12 cellular contexts compared by ENCODE assay signal in the genomic region with DNA sequence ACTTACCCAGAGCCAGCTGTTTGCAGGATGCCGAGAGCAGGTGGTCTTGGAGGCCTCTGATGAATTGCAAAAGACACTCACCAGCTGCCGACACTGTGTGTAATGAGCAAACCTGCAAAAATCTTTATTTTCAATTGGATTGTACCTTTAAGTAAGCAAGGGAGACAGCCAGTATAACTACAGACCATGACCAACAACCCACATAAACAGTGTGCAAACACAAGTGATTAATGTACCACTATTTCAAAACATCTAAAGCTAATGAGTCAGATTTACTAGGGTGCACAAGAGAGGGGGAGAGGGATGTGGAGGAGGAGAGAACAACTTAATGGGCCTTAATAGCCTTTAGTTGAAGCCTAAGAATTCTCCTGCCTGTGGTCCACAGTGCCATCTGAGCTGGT.
DNase-seq lines count a peak whose midpoint lies in the region; ATAC-seq, FAIRE-seq and TF ChIP-seq lines count a peak whose summit lies in the region.
"Had no signal": no experiment of that assay in that cellular context is flagged by ENCODE, and none has a peak within 500 bp of the region (broad histone marks: within the 10 kb centered on the region; RNA-seq: fewer than 3 reads in every experiment).

No MANE protein-coding gene starts in this region.

- no peaks in the 10 kb centered on the region for H3K27me3 Mint-ChIP-seq in activated T-cell treated with anti-CD3 and anti-CD28 coated beads, Interleukin-2, amount 50 U/mL, for 72 hours (ENCODE audit: low read depth)

- no CpG with 5 or more reads among the region's 2 CpGs for WGBS in mesendoderm (ENCODE audit: extremely low coverage, insufficient coverage, low lambda C conversion rate)

- TF ChIP-seq POLR2A in GM12892 (IDR thresholded peaks at IDR 0.05; ENCODE audit: low read depth, low read length) = no peak

- H3K27ac Mint-ChIP-seq in activated T-cell treated with anti-CD3 and anti-CD28 coated beads, Interleukin-2, amount 50 U/mL, for 72 hours = no peak overlapping the region
- H3K27ac Mint-ChIP-seq: activated T-helper 2 cell treated with anti-CD3 and anti-CD28 coated beads, Interferon-gamma antibody, Interleukin-2, Interleukin-4, amounts not matched to agents 10 μg/mL and 5 μg/mL and 100 μg/mL, durations not matched to agents 14 hours and 24 hours and 36 hours had no signal

- DNase-seq in COLO668 (lab: John Stamatoyannopoulos, UW; ENCODE audit: unreplicated experiment) = peak; percentile 77
- DNase-seq in NCI-H1092 treated with DMSO at 0.1 percent for 48 hours (lab: John Stamatoyannopoulos, UW) = peak; percentile 75
- DNase-seq in RPMI7951 (ENCODE audit: low read depth) = peak; percentile 43
- peak; percentile 1 for DNase-seq in fibroblast of pulmonary artery (ENCODE audit: low read depth)
- no peak for DNase-seq in mesendoderm
- no peak for DNase-seq in GM12892 (ENCODE audit: insufficient read length)
- DNase-seq in activated T-cell treated with anti-CD3 and anti-CD28 coated beads, Interleukin-2, amount 50 U/mL, for 72 hours = no peak
- DNase-seq: dermis blood vessel endothelial cell had no signal

- no peak overlapping the region for H2BK120ac ChIP-seq in mesendoderm (ENCODE audit: low read depth, low read length)

- H3K56ac ChIP-seq in mesendoderm (ENCODE audit: low read length) = no peak overlapping the region

- H3K79me1 ChIP-seq in mesendoderm (ENCODE audit: low read length) = no peaks in the 10 kb centered on the region

- no peak overlapping the region for H3K18ac ChIP-seq in mesendoderm (ENCODE audit: low read length)

- no peaks in the 10 kb centered on the region for H3K9me3 Mint-ChIP-seq in activated T-cell treated with anti-CD3 and anti-CD28 coated beads, Interleukin-2, amount 50 U/mL, for 72 hours
- H3K9me3 Mint-ChIP-seq: activated T-helper 2 cell treated with anti-CD3 and anti-CD28 coated beads, Interferon-gamma antibody, Interleukin-2, Interleukin-4, amounts not matched to agents 10 μg/mL and 5 μg/mL and 100 μg/mL, durations not matched to agents 14 hours and 24 hours and 36 hours had no signal

- H4K5ac ChIP-seq in mesendoderm (ENCODE audit: low read length) = no peak overlapping the region

- H4K8ac ChIP-seq in mesendoderm (ENCODE audit: low read depth, low read length) = no peak overlapping the region

- H2AK5ac ChIP-seq in mesendoderm (ENCODE audit: low read length) = no peak overlapping the region

- no peaks in the 10 kb centered on the region for H3K4me1 ChIP-seq in mesendoderm (ENCODE audit: control insufficient read depth, low read depth, low read length)

- no peak overlapping the region for H3K4me3 ChIP-seq in fibroblast of pulmonary artery (replicated peaks; ENCODE audit: low read depth, low read length)
- no peak overlapping the region for H3K4me3 ChIP-seq in mesendoderm (ENCODE audit: low read length)
- H3K4me3 ChIP-seq: BLaER1 treated with 17β-estradiol and CSF1 and Interleukin-3, amounts not matched to agents 10 nM and 100 nM had no signal

- no peak for ATAC-seq in GM19351 (IDR thresholded peaks at IDR 0.05; ENCODE audit: unreplicated experiment)
- ATAC-seq in activated T-cell treated with anti-CD3 and anti-CD28 coated beads, Interleukin-2, amount 50 U/mL, for 72 hours (replicated peaks in 1 of 2) = no peak

- H3K4me1 Mint-ChIP-seq in activated T-cell treated with anti-CD3 and anti-CD28 coated beads, Interleukin-2, amount 50 U/mL, for 72 hours (ENCODE audit: low read depth) = peaks cover 12% of the 10 kb centered on the region

- no peak overlapping the region for H3K23ac ChIP-seq in mesendoderm (ENCODE audit: low read length)

- H3K36me3 ChIP-seq in mesendoderm (ENCODE audit: control insufficient read depth, insufficient read depth, low read length) = no peaks in the 10 kb centered on the region
- H3K36me3 ChIP-seq: BLaER1 treated with 17β-estradiol and CSF1 and Interleukin-3, amounts not matched to agents 10 nM and 100 nM had no signal

- no peak for TF ChIP-seq CTCF in fibroblast of pulmonary artery (IDR thresholded peaks at IDR 0.05; ENCODE audit: low read length, missing control alignments)

- no peaks in the 10 kb centered on the region for H3K27me3 ChIP-seq in mesendoderm (ENCODE audit: insufficient read depth, low read length, poor library complexity)
- H3K27me3 ChIP-seq: BLaER1 treated with 17β-estradiol and CSF1 and Interleukin-3, amounts not matched to agents 10 nM and 100 nM had no signal

- no peak overlapping the region for H2BK15ac ChIP-seq in mesendoderm (replicated peaks; ENCODE audit: low read depth)

- no peak overlapping the region for H3K27ac ChIP-seq in mesendoderm (ENCODE audit: low read depth, low read length)
- H3K27ac ChIP-seq: BLaER1 treated with 17β-estradiol and CSF1 and Interleukin-3, amounts not matched to agents 10 nM and 100 nM; VCaP had no signal

- no peak overlapping the region for H2BK5ac ChIP-seq in mesendoderm (ENCODE audit: low read length)

- FAIRE-seq in GM12892 (lab: Jason Lieb, UNC) = no peak

- H3K4ac ChIP-seq in mesendoderm (ENCODE audit: low read depth, low read length) = no peak overlapping the region

- no peak overlapping the region for H3K4me2 ChIP-seq in mesendoderm (ENCODE audit: low read length)

- no peak overlapping the region for H3K4me3 Mint-ChIP-seq in activated T-cell treated with anti-CD3 and anti-CD28 coated beads, Interleukin-2, amount 50 U/mL, for 72 hours

- no peak overlapping the region for H3K9ac ChIP-seq in mesendoderm (ENCODE audit: low read length)
- H3K9ac ChIP-seq: BLaER1 treated with 17β-estradiol and CSF1 and Interleukin-3, amounts not matched to agents 10 nM and 100 nM had no signal

- H3K36me3 Mint-ChIP-seq in activated T-cell treated with anti-CD3 and anti-CD28 coated beads, Interleukin-2, amount 50 U/mL, for 72 hours (ENCODE audit: insufficient read depth in 2 of 2) = no peaks in the 10 kb centered on the region

- H3K79me2 ChIP-seq in mesendoderm (ENCODE audit: control insufficient read depth, insufficient read depth, low read length) = no peaks in the 10 kb centered on the region

Comparison
In these comparisons a context has a peak if more than half of its experiments do, and no peak if none do; other contexts are left out.
1. DNase-seq: peak in COLO668 (single experiment), NCI-H1092 treated with DMSO at 0.1 percent for 48 hours (single experiment), RPMI7951 (single experiment) and fibroblast of pulmonary artery (single experiment); none in mesendoderm (single experiment), GM12892 (single experiment) and activated T-cell treated with anti-CD3 and anti-CD28 coated beads, Interleukin-2, amount 50 U/mL, for 72 hours (0 of 2).